In the genomic region with DNA sequence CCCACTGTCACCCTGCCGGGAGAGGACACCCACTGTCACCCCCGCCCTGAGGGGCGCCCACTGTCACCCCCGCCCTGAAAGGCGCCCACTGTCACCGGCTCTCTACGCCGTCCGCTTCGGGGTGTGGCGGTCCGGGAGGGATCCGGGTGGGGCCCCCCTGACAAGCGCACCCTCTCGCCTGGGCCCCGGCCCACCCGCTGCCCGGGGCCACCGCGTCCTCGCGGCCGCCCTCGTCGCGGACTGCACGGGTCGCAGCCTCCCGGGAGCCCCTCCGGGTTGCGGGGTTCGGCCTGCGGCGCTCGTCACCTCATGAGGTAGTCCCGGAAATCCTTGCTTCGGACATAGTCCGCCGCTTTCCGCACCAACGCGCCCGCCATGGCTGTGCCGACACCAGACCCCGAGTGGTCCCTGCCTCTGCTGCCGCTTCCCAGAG, we compare ENCODE assay signal across 8 cellular contexts. TPM values are rescaled to one million over a fixed set of nuclear protein-coding genes. Genes with fewer than 3 reads are reported as not detected.
DNase-seq lines count a peak whose midpoint lies in the region; TF ChIP-seq lines count a peak whose summit lies in the region.

No MANE protein-coding gene starts in this region.

- peaks cover 5% of the 10 kb centered on the region for H3K27me3 Mint-ChIP-seq in activated naive CD4-positive, alpha-beta T cell treated with anti-CD3 and anti-CD28 coated beads, Interleukin-2, amount 10 ng/mL, durations not matched to agents 7 days and 5 days

- peak overlapping the region; percentile 45; the same call in 1 of the 2 replicates for H2AFZ ChIP-seq in Karpas-422 (ENCODE audit: low read length)

- no peaks in the 10 kb centered on the region for H3K9me2 ChIP-seq in Karpas-422 (replicated peaks; ENCODE audit: insufficient read depth, low read length)

- CTCF ChIA-PET in activated naive CD4-positive, alpha-beta T cell treated with anti-CD3 and anti-CD28 coated beads, Interleukin-2, amount 10 ng/mL, durations not matched to agents 7 days and 5 days (lab: Charles Lee), result no interaction called here

- H3K4me1 ChIP-seq in Karpas-422 (ENCODE audit: low read length) (peaks cover 20% of the 10 kb centered on the region), muscle layer of colon (ENCODE audit: insufficient read depth, low read length) (peaks cover 8% of the 10 kb centered on the region)

- no peaks in the 10 kb centered on the region for H3K27me3 ChIP-seq in Karpas-422 (ENCODE audit: low read length)
- H3K27me3 ChIP-seq in muscle layer of colon (ENCODE audit: control insufficient read depth in 1 of 2, insufficient read depth in 2 of 2, low read length in 2 of 2), result no peaks in the 10 kb centered on the region

- H3K9me3 ChIP-seq in Karpas-422 (ENCODE audit: low read length) (no peaks in the 10 kb centered on the region), muscle layer of colon (ENCODE audit: low read length) (no peaks in the 10 kb centered on the region)

- H3K4me1 Mint-ChIP-seq in activated naive CD4-positive, alpha-beta T cell treated with anti-CD3 and anti-CD28 coated beads, Interleukin-2, amount 10 ng/mL, durations not matched to agents 7 days and 5 days, result peaks cover 24% of the 10 kb centered on the region

- H3K4me3 ChIP-seq in Karpas-422 (ENCODE audit: low read length), result peak overlapping the region; percentile 94
- H3K4me3 ChIP-seq in coronary artery, result peak overlapping the region; percentile 87
- peak overlapping the region; percentile 72 to 83 for H3K4me3 ChIP-seq in muscle layer of colon (ENCODE audit: low read depth in 1 of 2, low read length in 2 of 2)

- H3K4me2 ChIP-seq in Karpas-422 (ENCODE audit: low read depth, low read length, poor library complexity, severe bottlenecking), result peak overlapping the region; percentile 85

- no peaks in the 10 kb centered on the region for H3K9me3 Mint-ChIP-seq in activated naive CD4-positive, alpha-beta T cell treated with anti-CD3 and anti-CD28 coated beads, Interleukin-2, amount 10 ng/mL, durations not matched to agents 7 days and 5 days

- no peak for TF ChIP-seq CTCF in coronary artery (IDR thresholded peaks at IDR 0.05)

- DNase-seq in activated naive CD4-positive, alpha-beta T cell treated with anti-CD3 and anti-CD28 coated beads, Interleukin-2, amount 10 ng/mL, durations not matched to agents 7 days and 5 days, result no peak
- DNase-seq in activated naive CD4-positive, alpha-beta T cell treated with anti-CD3 and anti-CD28 coated beads, Interleukin-2, amount 50 U/mL, for 16 hours, result no peak
- DNase-seq in Karpas-422 (peak; percentile 41), coronary artery (ENCODE audit: low spot score) (no peak), DMS114 treated with DMSO at 0.1 percent for 48 hours (lab: John Stamatoyannopoulos, UW; ENCODE audit: unreplicated experiment) (no peak), LoVo (ENCODE audit: low spot score) (no peak)
- no peak for DNase-seq in stimulated activated naive CD4-positive, alpha-beta T cell treated with Interleukin-2 at 50 U/mL for 16 hours (lab: John Stamatoyannopoulos, UW)

- peak overlapping the region; percentile 81 for H3K27ac Mint-ChIP-seq in activated naive CD4-positive, alpha-beta T cell treated with anti-CD3 and anti-CD28 coated beads, Interleukin-2, amount 10 ng/mL, durations not matched to agents 7 days and 5 days

- peak overlapping the region; percentile 64 for H3K9ac ChIP-seq in Karpas-422 (ENCODE audit: low read length)
- peak overlapping the region; percentile 61 for H3K9ac ChIP-seq in muscle layer of colon (ENCODE audit: low read length)

- no peaks in the 10 kb centered on the region for H4K20me1 ChIP-seq in Karpas-422 (ENCODE audit: insufficient read depth, low read depth, low read length)

- peaks cover 46% of the 10 kb centered on the region for H3K79me2 ChIP-seq in Karpas-422 (ENCODE audit: low read length)

- no peaks in the 10 kb centered on the region; the same call in 1 of the 2 replicates for H3K36me3 ChIP-seq in Karpas-422 (ENCODE audit: insufficient read depth, low read length)
- H3K36me3 ChIP-seq in muscle layer of colon (ENCODE audit: insufficient read depth, low read length), result no peaks in the 10 kb centered on the region

- H3K36me3 Mint-ChIP-seq in activated naive CD4-positive, alpha-beta T cell treated with anti-CD3 and anti-CD28 coated beads, Interleukin-2, amount 10 ng/mL, durations not matched to agents 7 days and 5 days, result no peaks in the 10 kb centered on the region

- peak overlapping the region; percentile 91 for H3K4me3 Mint-ChIP-seq in activated naive CD4-positive, alpha-beta T cell treated with anti-CD3 and anti-CD28 coated beads, Interleukin-2, amount 10 ng/mL, durations not matched to agents 7 days and 5 days

- H3K27ac ChIP-seq in Karpas-422 (ENCODE audit: low read length), result no peak overlapping the region
- H3K27ac ChIP-seq in coronary artery, result peak overlapping the region; percentile 92 to 94
- peak overlapping the region; percentile 83 for H3K27ac ChIP-seq in muscle layer of colon (ENCODE audit: low read depth, low read length)

RNA-seq across cellular contexts. Expression of a gene that starts 0.2 kb away (rescaled TPM):
- total RNA-seq in Karpas-422 (2014; rRNA removed; shearing (Covaris generic); ENCODE audit: low replicate concordance), result 62.7 and 109 TPM in 2 replicates

RNA-seq across cellular contexts. Expression of a gene that starts 40.2 kb away (rescaled TPM):
- total RNA-seq in Karpas-422 (2014; rRNA removed; shearing (Covaris generic); ENCODE audit: low replicate concordance), result 71.6 and 119 TPM in 2 replicates
